Comparison of ENCODE assay signal across 8 cellular contexts in the genomic region with DNA sequence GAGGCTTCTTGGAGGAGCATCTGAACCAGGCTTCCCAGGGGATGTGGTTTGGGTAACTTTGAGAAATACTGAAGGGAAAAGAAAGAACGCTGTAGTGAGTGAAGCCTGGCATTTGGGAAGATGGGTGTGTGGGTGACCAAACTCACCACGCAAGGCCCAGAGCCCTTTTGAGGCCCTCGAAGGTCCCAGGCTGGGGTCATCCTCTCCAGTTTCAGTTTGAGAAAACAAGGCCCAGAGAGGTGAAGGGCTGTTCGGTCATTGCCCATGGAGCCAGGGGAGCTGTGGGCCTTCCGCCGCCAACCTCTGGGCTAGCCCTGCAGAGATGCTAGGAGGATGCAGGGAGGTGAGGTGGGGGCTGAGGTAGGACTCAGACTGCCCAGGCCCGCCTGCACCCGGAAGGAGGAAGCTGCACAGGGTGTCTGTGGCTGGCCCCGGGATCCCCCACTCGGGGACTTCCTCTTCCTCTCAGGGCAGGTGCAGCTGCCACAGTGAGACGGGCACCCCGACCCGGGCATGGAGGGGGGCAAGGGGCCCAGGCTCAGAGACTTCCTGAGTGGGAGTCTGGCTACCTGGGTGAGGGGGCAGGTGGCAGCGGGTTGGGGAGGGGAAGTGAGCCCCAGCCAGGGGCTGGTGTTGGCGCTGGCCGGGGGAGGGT. TPM values are rescaled to one million over a fixed set of nuclear protein-coding genes. Genes with fewer than 3 reads are reported as not detected.
DNase-seq lines count a peak whose midpoint lies in the region; ATAC-seq and TF ChIP-seq lines count a peak whose summit lies in the region.

A gene with protein sequence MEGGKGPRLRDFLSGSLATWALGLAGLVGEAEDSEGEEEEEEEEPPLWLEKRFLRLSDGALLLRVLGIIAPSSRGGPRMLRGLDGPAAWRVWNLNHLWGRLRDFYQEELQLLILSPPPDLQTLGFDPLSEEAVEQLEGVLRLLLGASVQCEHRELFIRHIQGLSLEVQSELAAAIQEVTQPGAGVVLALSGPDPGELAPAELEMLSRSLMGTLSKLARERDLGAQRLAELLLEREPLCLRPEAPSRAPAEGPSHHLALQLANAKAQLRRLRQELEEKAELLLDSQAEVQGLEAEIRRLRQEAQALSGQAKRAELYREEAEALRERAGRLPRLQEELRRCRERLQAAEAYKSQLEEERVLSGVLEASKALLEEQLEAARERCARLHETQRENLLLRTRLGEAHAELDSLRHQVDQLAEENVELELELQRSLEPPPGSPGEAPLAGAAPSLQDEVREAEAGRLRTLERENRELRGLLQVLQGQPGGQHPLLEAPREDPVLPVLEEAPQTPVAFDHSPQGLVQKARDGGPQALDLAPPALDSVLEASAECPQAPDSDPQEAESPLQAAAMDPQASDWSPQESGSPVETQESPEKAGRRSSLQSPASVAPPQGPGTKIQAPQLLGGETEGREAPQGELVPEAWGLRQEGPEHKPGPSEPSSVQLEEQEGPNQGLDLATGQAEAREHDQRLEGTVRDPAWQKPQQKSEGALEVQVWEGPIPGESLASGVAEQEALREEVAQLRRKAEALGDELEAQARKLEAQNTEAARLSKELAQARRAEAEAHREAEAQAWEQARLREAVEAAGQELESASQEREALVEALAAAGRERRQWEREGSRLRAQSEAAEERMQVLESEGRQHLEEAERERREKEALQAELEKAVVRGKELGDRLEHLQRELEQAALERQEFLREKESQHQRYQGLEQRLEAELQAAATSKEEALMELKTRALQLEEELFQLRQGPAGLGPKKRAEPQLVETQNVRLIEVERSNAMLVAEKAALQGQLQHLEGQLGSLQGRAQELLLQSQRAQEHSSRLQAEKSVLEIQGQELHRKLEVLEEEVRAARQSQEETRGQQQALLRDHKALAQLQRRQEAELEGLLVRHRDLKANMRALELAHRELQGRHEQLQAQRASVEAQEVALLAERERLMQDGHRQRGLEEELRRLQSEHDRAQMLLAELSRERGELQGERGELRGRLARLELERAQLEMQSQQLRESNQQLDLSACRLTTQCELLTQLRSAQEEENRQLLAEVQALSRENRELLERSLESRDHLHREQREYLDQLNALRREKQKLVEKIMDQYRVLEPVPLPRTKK (N-terminal part only) (plus strand): TSS at position 451 of the 655 bp plus-strand sequence. CDS start 63 bp downstream, at position 514.

- no peak within 1 kb of the TSS for H4K5ac ChIP-seq in mesendoderm (ENCODE audit: low read length)

- no peak within 1 kb of the TSS for H3K4ac ChIP-seq in mesendoderm (ENCODE audit: low read depth, low read length)

- peak within 1 kb of the TSS; percentile 38 for H3K4me3 ChIP-seq in mesendoderm (ENCODE audit: low read length)
- peak within 1 kb of the TSS in 2 of 4 donors; percentile 8 to 36 for H3K4me3 ChIP-seq in sigmoid colon

- H3K79me1 ChIP-seq in mesendoderm (ENCODE audit: low read length), result no peaks in the 10 kb centered on the region

- peak within 1 kb of the TSS; percentile 89 to 96 for H3K4me3 Mint-ChIP-seq in stimulated activated naive CD8-positive, alpha-beta T cell treated with anti-CD3 and anti-CD28 coated beads, Interleukin-15, amount 100 ng/mL, for 72 hours

- H3K27ac Mint-ChIP-seq in stimulated activated naive CD8-positive, alpha-beta T cell treated with anti-CD3 and anti-CD28 coated beads, Interleukin-15, amount 100 ng/mL, for 72 hours, result peak within 1 kb of the TSS; percentile 95 to 96

- no peak within 1 kb of the TSS for H2AK5ac ChIP-seq in mesendoderm (ENCODE audit: low read length)

- no peaks in the 10 kb centered on the region for H3K79me2 ChIP-seq in mesendoderm (ENCODE audit: control insufficient read depth, insufficient read depth, low read length)

- TF ChIP-seq CTCF in sigmoid colon (IDR thresholded peaks at IDR 0.05), result no peak

- H2BK15ac ChIP-seq in mesendoderm (replicated peaks; ENCODE audit: low read depth), result no peak within 1 kb of the TSS

- H3K27me3 Mint-ChIP-seq in stimulated activated naive CD8-positive, alpha-beta T cell treated with anti-CD3 and anti-CD28 coated beads, Interleukin-15, amount 100 ng/mL, for 72 hours, result no peaks in the 10 kb centered on the region

- ATAC-seq in GM18502 (IDR thresholded peaks at IDR 0.05; ENCODE audit: poor library complexity, unreplicated experiment) (peak; percentile 47), HG03025 (IDR thresholded peaks at IDR 0.05; ENCODE audit: low FRiP score, unreplicated experiment) (peak; percentile 39)
- peak; percentile 95 for ATAC-seq in stimulated activated naive CD8-positive, alpha-beta T cell treated with anti-CD3 and anti-CD28 coated beads, Interleukin-15, amount 100 ng/mL, for 72 hours

- WGBS in mesendoderm (ENCODE audit: extremely low coverage, insufficient coverage, low lambda C conversion rate), result no CpG with 5 or more reads among the region's 16 CpGs
- 31 to 45% methylated on average over 16 of the region's 16 CpGs for WGBS in sigmoid colon, 2 donors

- no peaks in the 10 kb centered on the region for H3K27me3 ChIP-seq in mesendoderm (ENCODE audit: insufficient read depth, low read length, poor library complexity)
- no peaks in the 10 kb centered on the region for H3K27me3 ChIP-seq in sigmoid colon

- H3K4me1 ChIP-seq in mesendoderm (ENCODE audit: control insufficient read depth, low read depth, low read length) (peaks cover 5% of the 10 kb centered on the region), sigmoid colon (peaks cover 0 to 24% (median 12%) of the 10 kb centered on the region in 4 donors)

- H3K9me3 ChIP-seq in sigmoid colon, result no peaks in the 10 kb centered on the region

- TF ChIP-seq POLR2A in sigmoid colon (IDR thresholded peaks at IDR 0.05), result no peak

- no peaks in the 10 kb centered on the region for H3K9me3 Mint-ChIP-seq in stimulated activated naive CD8-positive, alpha-beta T cell treated with anti-CD3 and anti-CD28 coated beads, Interleukin-15, amount 100 ng/mL, for 72 hours

- H3K27ac ChIP-seq in mesendoderm (ENCODE audit: low read depth, low read length) (no peak within 1 kb of the TSS), sigmoid colon (no peak within 1 kb of the TSS)

- H2BK5ac ChIP-seq in mesendoderm (ENCODE audit: low read length), result no peak within 1 kb of the TSS

- H3K18ac ChIP-seq in mesendoderm (ENCODE audit: low read length), result no peak within 1 kb of the TSS

- H4K8ac ChIP-seq in mesendoderm (ENCODE audit: low read depth, low read length), result no peak within 1 kb of the TSS

- peaks cover 63% of the 10 kb centered on the region for H3K4me1 Mint-ChIP-seq in stimulated activated naive CD8-positive, alpha-beta T cell treated with anti-CD3 and anti-CD28 coated beads, Interleukin-15, amount 100 ng/mL, for 72 hours

- peak within 1 kb of the TSS; percentile 88 for H3K56ac ChIP-seq in mesendoderm (ENCODE audit: low read length)

- TF ChIP-seq EP300 in sigmoid colon (IDR thresholded peaks at IDR 0.05), result no peak

- peak within 1 kb of the TSS; percentile 77 for H3K4me2 ChIP-seq in mesendoderm (ENCODE audit: low read length)

- intact Hi-C loops in sigmoid colon (cut with DNase I), result no loop called here

- H3K36me3 ChIP-seq in mesendoderm (ENCODE audit: control insufficient read depth, insufficient read depth, low read length), result no peaks in the 10 kb centered on the region
- H3K36me3 ChIP-seq in sigmoid colon, result no peaks in the 10 kb centered on the region

- peak; percentile 84 to 90 (median 84) for DNase-seq in T-helper 1 cell
- peak; percentile 82 for DNase-seq in activated naive CD4-positive, alpha-beta T cell treated with anti-CD3 and anti-CD28 coated beads, Interleukin-2, amount 50 U/mL, for 16 hours
- no peak for DNase-seq in mesendoderm
- peak; percentile 79 to 90 for DNase-seq in stimulated activated naive CD8-positive, alpha-beta T cell treated with anti-CD3 and anti-CD28 coated beads, Interleukin-15, amount 100 ng/mL, for 72 hours
- DNase-seq in sigmoid colon, result no peak
- no peak for DNase-seq in NCI-H146 (lab: John Stamatoyannopoulos, UW)

- peak within 1 kb of the TSS; percentile 59 for H3K9ac ChIP-seq in mesendoderm (ENCODE audit: low read length)

- no peak within 1 kb of the TSS for H3K23ac ChIP-seq in mesendoderm (ENCODE audit: low read length)

- no peak within 1 kb of the TSS for H2BK120ac ChIP-seq in mesendoderm (ENCODE audit: low read depth, low read length)

RNA-seq across cellular contexts. Expression of the gene that starts here (rescaled TPM):
- 2.0 TPM for polyA plus RNA-seq in mesendoderm (2013, experiment 1 of 2)
- polyA plus RNA-seq in mesendoderm (2013, experiment 2 of 2), result 1.6 TPM
- total RNA-seq in sigmoid colon, result 1 to 10 TPM; 2.6 to 8.6 (median 3.9) TPM
- polyA plus RNA-seq in sigmoid colon, result 100 to 1,000 TPM in 1 of 3 donors, 10 to 100 TPM in 2; 15.6 to 157 (median 23.6) TPM

Comparison
In these comparisons a context has a peak if more than half of its experiments do, and no peak if none do; other contexts are left out.
1. ATAC-seq: peak in every context shown above with its lines; median percentile 95 in stimulated activated naive CD8-positive, alpha-beta T cell treated with anti-CD3 and anti-CD28 coated beads, Interleukin-15, amount 100 ng/mL, for 72 hours; 47 in GM18502; 39 in HG03025.
2. DNase-seq: peak in T-helper 1 cell (5 of 5), activated naive CD4-positive, alpha-beta T cell treated with anti-CD3 and anti-CD28 coated beads, Interleukin-2, amount 50 U/mL, for 16 hours (single experiment) and stimulated activated naive CD8-positive, alpha-beta T cell treated with anti-CD3 and anti-CD28 coated beads, Interleukin-15, amount 100 ng/mL, for 72 hours (2 of 2); none in mesendoderm (single experiment), sigmoid colon (single experiment) and NCI-H146 (single experiment).